In the genomic region with DNA sequence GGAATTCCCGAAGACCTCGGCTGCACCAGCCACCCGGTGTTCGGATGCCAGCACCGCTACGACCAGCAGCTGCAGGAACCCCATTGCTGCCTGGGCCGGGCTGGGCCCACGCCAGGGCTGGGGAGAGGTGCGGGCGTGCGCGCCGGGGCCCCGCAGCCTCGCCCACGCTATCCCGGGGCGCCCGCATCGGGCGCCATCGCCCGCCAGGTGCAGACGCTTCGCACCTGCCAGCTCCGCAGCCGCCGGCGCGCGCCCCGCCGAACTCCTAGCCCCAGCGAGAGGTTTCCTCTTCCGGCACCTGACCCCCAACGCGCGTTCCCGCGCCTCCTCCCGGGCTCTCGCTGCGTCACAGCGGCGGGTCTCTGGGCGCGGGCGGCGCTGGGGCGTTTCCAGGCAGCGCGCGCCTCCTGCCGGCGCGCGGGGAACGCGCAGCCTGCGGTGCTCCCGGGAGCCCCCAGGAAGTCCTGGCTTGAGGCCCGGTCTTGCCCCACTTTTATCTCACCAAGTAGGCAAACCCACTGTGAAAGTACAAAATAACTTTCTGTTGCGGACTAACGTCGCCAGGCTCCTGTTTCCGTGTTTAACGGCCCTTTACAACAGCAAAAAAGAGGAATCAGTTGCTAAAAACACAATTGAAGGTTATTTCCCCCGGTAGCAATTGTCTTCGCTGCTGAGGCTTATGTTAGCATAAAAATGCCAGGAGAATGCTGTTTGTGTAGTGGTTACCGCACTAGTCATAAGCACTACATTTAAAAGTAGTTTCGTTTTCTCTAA, we compare ENCODE assay signal across 8 cellular contexts. TPM values are rescaled to one million over a fixed set of nuclear protein-coding genes. Genes with fewer than 3 reads are reported as not detected.
DNase-seq lines count a peak whose midpoint lies in the region; ATAC-seq and TF ChIP-seq lines count a peak whose summit lies in the region.

A gene with protein sequence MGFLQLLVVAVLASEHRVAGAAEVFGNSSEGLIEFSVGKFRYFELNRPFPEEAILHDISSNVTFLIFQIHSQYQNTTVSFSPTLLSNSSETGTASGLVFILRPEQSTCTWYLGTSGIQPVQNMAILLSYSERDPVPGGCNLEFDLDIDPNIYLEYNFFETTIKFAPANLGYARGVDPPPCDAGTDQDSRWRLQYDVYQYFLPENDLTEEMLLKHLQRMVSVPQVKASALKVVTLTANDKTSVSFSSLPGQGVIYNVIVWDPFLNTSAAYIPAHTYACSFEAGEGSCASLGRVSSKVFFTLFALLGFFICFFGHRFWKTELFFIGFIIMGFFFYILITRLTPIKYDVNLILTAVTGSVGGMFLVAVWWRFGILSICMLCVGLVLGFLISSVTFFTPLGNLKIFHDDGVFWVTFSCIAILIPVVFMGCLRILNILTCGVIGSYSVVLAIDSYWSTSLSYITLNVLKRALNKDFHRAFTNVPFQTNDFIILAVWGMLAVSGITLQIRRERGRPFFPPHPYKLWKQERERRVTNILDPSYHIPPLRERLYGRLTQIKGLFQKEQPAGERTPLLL (minus strand): TSS at position 300 of the 774 bp plus-strand sequence. CDS start 216 bp downstream, at position 84.

- H3K4me1 ChIP-seq in muscle layer of colon (ENCODE audit: insufficient read depth, low read length): peaks cover 37% of the 10 kb centered on the region

- peak; percentile 85 for ATAC-seq in GM21737 (IDR thresholded peaks at IDR 0.05; ENCODE audit: unreplicated experiment)
- peak; percentile 91 for ATAC-seq in esophagus mucosa

- peaks cover 17% of the 10 kb centered on the region for H3K36me3 Mint-ChIP-seq in activated T-cell treated with anti-CD3 and anti-CD28 coated beads, Interleukin-2, amount 50 U/mL, for 24 hours (ENCODE audit: low read depth)

- H3K4me1 Mint-ChIP-seq in activated T-cell treated with anti-CD3 and anti-CD28 coated beads, Interleukin-2, amount 50 U/mL, for 24 hours (ENCODE audit: low read depth): peaks cover 49% of the 10 kb centered on the region

- DNase-seq in DMS79 treated with DMSO at 0.1 percent for 48 hours (lab: John Stamatoyannopoulos, UW) (peak; percentile 82), KG1 (lab: John Stamatoyannopoulos, UW) (peak; percentile 81)
- DNase-seq in activated T-cell treated with anti-CD3 and anti-CD28 coated beads, Interleukin-2, amount 50 U/mL, for 24 hours: peak; percentile 94
- peak; percentile 86 for DNase-seq in stimulated activated CD8-positive, alpha-beta memory T cell treated with anti-CD3 and anti-CD28 coated beads, Interleukin-7, amount 100 ng/mL, for 24 hours (ENCODE audit: low read depth)

- peak within 1 kb of the TSS; percentile 76 for H3K9ac ChIP-seq in muscle layer of colon (ENCODE audit: low read length)

- H3K27ac Mint-ChIP-seq in activated T-cell treated with anti-CD3 and anti-CD28 coated beads, Interleukin-2, amount 50 U/mL, for 24 hours: peak within 1 kb of the TSS; percentile 96

- peak within 1 kb of the TSS; percentile 87 for H3K27ac ChIP-seq in muscle layer of colon (ENCODE audit: low read depth, low read length)

- peak within 1 kb of the TSS; percentile 73 to 75 for H3K4me3 ChIP-seq in muscle layer of colon (ENCODE audit: low read depth in 1 of 2, low read length in 2 of 2)

- H3K27me3 Mint-ChIP-seq in activated T-cell treated with anti-CD3 and anti-CD28 coated beads, Interleukin-2, amount 50 U/mL, for 24 hours: no peaks in the 10 kb centered on the region

- no peaks in the 10 kb centered on the region for H3K9me3 ChIP-seq in muscle layer of colon (ENCODE audit: low read length)

- no peaks in the 10 kb centered on the region for H3K27me3 ChIP-seq in muscle layer of colon (ENCODE audit: control insufficient read depth in 1 of 2, insufficient read depth in 2 of 2, low read length in 2 of 2)

- H3K36me3 ChIP-seq in muscle layer of colon (ENCODE audit: insufficient read depth, low read length): no peaks in the 10 kb centered on the region

- peak within 1 kb of the TSS; percentile 91 for H3K4me3 Mint-ChIP-seq in activated T-cell treated with anti-CD3 and anti-CD28 coated beads, Interleukin-2, amount 50 U/mL, for 24 hours

- no peaks in the 10 kb centered on the region for H3K9me3 Mint-ChIP-seq in activated T-cell treated with anti-CD3 and anti-CD28 coated beads, Interleukin-2, amount 50 U/mL, for 24 hours

TF ChIP-seq in PFSK-1, 5 proteins besides CTCF, POLR2A, EP300 and RAD21:
- TF ChIP-seq FOXP2 (optimal IDR thresholded peaks at IDR 0.05; ENCODE audit: borderline replicate concordance, extremely low read depth, extremely low read length, insufficient read depth): peak; percentile 32
- TF ChIP-seq POLR2AphosphoS5 (IDR thresholded peaks at IDR 0.05; ENCODE audit: low read depth, low read length): peak; percentile 72
- TF ChIP-seq TAF1 (IDR thresholded peaks at IDR 0.05; ENCODE audit: borderline replicate concordance, insufficient read depth, low read length): 0 out of 2 replicates have a peak, but pooled peaks have one; percentile 54
- TF ChIP-seq, protein P1, sequence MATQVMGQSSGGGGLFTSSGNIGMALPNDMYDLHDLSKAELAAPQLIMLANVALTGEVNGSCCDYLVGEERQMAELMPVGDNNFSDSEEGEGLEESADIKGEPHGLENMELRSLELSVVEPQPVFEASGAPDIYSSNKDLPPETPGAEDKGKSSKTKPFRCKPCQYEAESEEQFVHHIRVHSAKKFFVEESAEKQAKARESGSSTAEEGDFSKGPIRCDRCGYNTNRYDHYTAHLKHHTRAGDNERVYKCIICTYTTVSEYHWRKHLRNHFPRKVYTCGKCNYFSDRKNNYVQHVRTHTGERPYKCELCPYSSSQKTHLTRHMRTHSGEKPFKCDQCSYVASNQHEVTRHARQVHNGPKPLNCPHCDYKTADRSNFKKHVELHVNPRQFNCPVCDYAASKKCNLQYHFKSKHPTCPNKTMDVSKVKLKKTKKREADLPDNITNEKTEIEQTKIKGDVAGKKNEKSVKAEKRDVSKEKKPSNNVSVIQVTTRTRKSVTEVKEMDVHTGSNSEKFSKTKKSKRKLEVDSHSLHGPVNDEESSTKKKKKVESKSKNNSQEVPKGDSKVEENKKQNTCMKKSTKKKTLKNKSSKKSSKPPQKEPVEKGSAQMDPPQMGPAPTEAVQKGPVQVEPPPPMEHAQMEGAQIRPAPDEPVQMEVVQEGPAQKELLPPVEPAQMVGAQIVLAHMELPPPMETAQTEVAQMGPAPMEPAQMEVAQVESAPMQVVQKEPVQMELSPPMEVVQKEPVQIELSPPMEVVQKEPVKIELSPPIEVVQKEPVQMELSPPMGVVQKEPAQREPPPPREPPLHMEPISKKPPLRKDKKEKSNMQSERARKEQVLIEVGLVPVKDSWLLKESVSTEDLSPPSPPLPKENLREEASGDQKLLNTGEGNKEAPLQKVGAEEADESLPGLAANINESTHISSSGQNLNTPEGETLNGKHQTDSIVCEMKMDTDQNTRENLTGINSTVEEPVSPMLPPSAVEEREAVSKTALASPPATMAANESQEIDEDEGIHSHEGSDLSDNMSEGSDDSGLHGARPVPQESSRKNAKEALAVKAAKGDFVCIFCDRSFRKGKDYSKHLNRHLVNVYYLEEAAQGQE (IDR thresholded peaks at IDR 0.05; ENCODE audit: insufficient read depth in 1 of 2, low read depth in 2 of 2, low read length in 2 of 2): no peak
- no peak; the same call in 1 of the 2 replicates for TF ChIP-seq SIN3A (IDR thresholded peaks at IDR 0.05; ENCODE audit: borderline replicate concordance, insufficient read depth, low read length)

RNA-seq across cellular contexts. Expression of the gene that starts here (rescaled TPM):
- polyA plus RNA-seq in PFSK-1 (2012; ENCODE audit: insufficient read length, low read depth): 10.2 TPM
- total RNA-seq in esophagus mucosa: 96.5 TPM

Comparison
In these comparisons a context has a peak if more than half of its experiments do, and no peak if none do; other contexts are left out.
1. Peak in every context shown above with its lines: DNase-seq, ATAC-seq, H3K4me3 ChIP-seq and H3K27ac ChIP-seq.